ENCODE assay signal across 21 cellular contexts in the genomic region with DNA sequence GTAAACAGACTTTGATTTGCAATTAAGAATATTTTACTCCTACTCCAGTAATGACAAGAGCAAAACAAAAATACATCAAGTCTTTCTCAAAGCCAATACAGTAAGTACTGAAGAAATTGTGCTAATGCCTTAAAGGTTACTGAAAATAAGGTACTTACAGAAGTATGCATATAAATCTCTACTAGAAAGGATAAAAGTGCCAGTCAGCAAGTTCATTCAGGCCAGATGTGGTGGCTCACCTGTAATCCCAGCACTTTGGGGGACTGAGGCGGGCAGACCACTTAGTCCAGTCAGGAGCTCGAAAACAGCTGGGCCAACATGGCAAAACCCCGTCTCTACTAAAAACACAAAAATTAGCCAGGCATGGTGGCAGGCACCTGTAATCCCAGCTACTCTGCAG. TPM values are rescaled to one million over a fixed set of nuclear protein-coding genes. Genes with fewer than 3 reads are reported as not detected.
DNase-seq lines count a peak whose midpoint lies in the region; ATAC-seq, FAIRE-seq and TF ChIP-seq lines count a peak whose summit lies in the region.
"Had no signal": no experiment of that assay in that cellular context is flagged by ENCODE, and none has a peak within 500 bp of the region (broad histone marks: within the 10 kb centered on the region; RNA-seq: fewer than 3 reads in every experiment).

No MANE protein-coding gene starts in this region.

- H3K4me3 ChIP-seq in IMR-90 (ENCODE audit: insufficient read depth, low read depth, low read length) (no peak overlapping the region), astrocyte (ENCODE audit: insufficient read depth, low read depth, low read length) (no peak overlapping the region)
- H3K4me3 ChIP-seq: BLaER1, GM23248 had no signal

- in situ Hi-C loops in IMR-90 (cut with MboI; ENCODE audit: low sequenced_read_pairs): no loop called here

- peaks cover 1% of the 10 kb centered on the region for H3K36me3 Mint-ChIP-seq in astrocyte (ENCODE audit: low read depth, unreplicated experiment)
- H3K36me3 Mint-ChIP-seq in memory B cell: peaks cover 12% of the 10 kb centered on the region

- H3K9me3 Mint-ChIP-seq in astrocyte (ENCODE audit: unreplicated experiment) (no peaks in the 10 kb centered on the region), memory B cell (no peaks in the 10 kb centered on the region)
- H3K9me3 Mint-ChIP-seq: HFFc6 had no signal

- no peak overlapping the region for H3K4ac ChIP-seq in IMR-90 (ENCODE audit: low read depth, low read length)

- no peak overlapping the region for H3K4me3 Mint-ChIP-seq in astrocyte (ENCODE audit: unreplicated experiment)
- H3K4me3 Mint-ChIP-seq in memory B cell: no peak overlapping the region
- H3K4me3 Mint-ChIP-seq: CD14-positive monocyte, HFFc6 had no signal

- H4K5ac ChIP-seq in IMR-90 (ENCODE audit: low read depth, low read length): no peak overlapping the region

- DNase-seq in GM19239 (ENCODE audit: insufficient read length, low spot score): no peak
- DNase-seq in IMR-90: no peak
- DNase-seq in astrocyte (ENCODE audit: low read depth): no peak
- DNase-seq in memory B cell (ENCODE audit: low spot score in 2 of 2): no peak
- no peak for DNase-seq in NCI-H1694 (lab: John Stamatoyannopoulos, UW)
- no peak for DNase-seq in AG20443 (ENCODE audit: low spot score)
- DNase-seq: CD4-positive, alpha-beta memory T cell; DMS153; DMS79; GF-D8; GM23248; H7; HFFc6 had no signal

- H3K4me1 Mint-ChIP-seq in astrocyte (ENCODE audit: low read depth, unreplicated experiment) (no peaks in the 10 kb centered on the region), memory B cell (peaks cover 20% of the 10 kb centered on the region)
- H3K4me1 Mint-ChIP-seq: CD14-positive monocyte had no signal

- 0 out of 4 replicates have a peak, but pooled peaks cover 0 to 4% of the 10 kb centered on the region in 2 experiments for H3K79me1 ChIP-seq in IMR-90 (ENCODE audit: low read depth in 1 of 2, low read length in 2 of 2)

- no peak overlapping the region for H3K4me2 ChIP-seq in IMR-90 (ENCODE audit: low read depth, low read length)
- no peak overlapping the region for H3K4me2 ChIP-seq in astrocyte (ENCODE audit: low read length)
- H3K4me2 ChIP-seq: BLaER1, KMS-11 had no signal

- no peak overlapping the region for H4K91ac ChIP-seq in IMR-90 (ENCODE audit: insufficient read depth, low read depth, low read length)

- no peak for TF ChIP-seq RAD21 in IMR-90 (IDR thresholded peaks at IDR 0.05; ENCODE audit: low read length)

- H2AK9ac ChIP-seq in IMR-90 (replicated peaks; ENCODE audit: low read depth, low read length, poor library complexity): no peak overlapping the region

- no peak overlapping the region for H3K56ac ChIP-seq in IMR-90 (ENCODE audit: extremely low read depth, insufficient read depth, low read length)

- H3K23ac ChIP-seq in IMR-90 (ENCODE audit: low read depth, low read length): no peak overlapping the region

- peak overlapping the region; percentile 26 for H3K27ac Mint-ChIP-seq in astrocyte (ENCODE audit: unreplicated experiment)
- H3K27ac Mint-ChIP-seq in memory B cell: peak overlapping the region; percentile 32
- H3K27ac Mint-ChIP-seq: HFFc6 had no signal

- TF ChIP-seq POLR2A in IMR-90 (IDR thresholded peaks at IDR 0.05; ENCODE audit: low read depth, low read length): no peak

- no peak overlapping the region for H3K18ac ChIP-seq in IMR-90 (ENCODE audit: low read depth, low read length)

- no TSS peak for BruUV-seq in IMR-90 (replicated peaks; lab: Mats Ljungman, UMichigan)

- dilution Hi-C loops in IMR-90 (cut with HindIII; ENCODE audit: low sequenced_read_pairs, unreplicated experiment): no loop called here

- H2AFZ ChIP-seq in IMR-90 (replicated peaks; ENCODE audit: low read length, poor library complexity) (no peak overlapping the region), astrocyte (ENCODE audit: low read depth, low read length) (no peak overlapping the region)
- H2AFZ ChIP-seq: GM23248 had no signal

- TF ChIP-seq CTCF in IMR-90 (conservative IDR thresholded peaks at IDR 0.05; ENCODE audit: low read depth, low read length) (no peak), astrocyte (IDR thresholded peaks at IDR 0.05; ENCODE audit: insufficient read depth, low read depth, low read length) (no peak)

- no peaks in the 10 kb centered on the region for H3K4me1 ChIP-seq in IMR-90 (ENCODE audit: control insufficient read depth, insufficient read depth, low read length)
- H3K4me1 ChIP-seq in astrocyte (ENCODE audit: insufficient read depth, low read length): no peaks in the 10 kb centered on the region

- peaks cover 7% of the 10 kb centered on the region for H3K79me2 ChIP-seq in astrocyte (ENCODE audit: insufficient read depth, low read length)

- POLR2A ChIA-PET in IMR-90 (lab: Charles Lee; ENCODE audit: unreplicated experiment): no interaction called here

- H3K9me1 ChIP-seq in IMR-90 (ENCODE audit: insufficient read depth, low read length): no peaks in the 10 kb centered on the region

- H2BK15ac ChIP-seq in IMR-90 (ENCODE audit: low read depth, low read length): no peak overlapping the region

- no peaks in the 10 kb centered on the region for H3K27me3 ChIP-seq in IMR-90 (ENCODE audit: control insufficient read depth, insufficient read depth, low read length)
- no peaks in the 10 kb centered on the region for H3K27me3 ChIP-seq in astrocyte (ENCODE audit: insufficient read depth, low read length)
- H3K27me3 ChIP-seq: BLaER1 had no signal

- 54% methylated on average over 2 of the region's 3 CpGs; no CpG with 5 or more reads in 1 of the 2 experiments for WGBS in IMR-90 (ENCODE audit: extremely low coverage in 2 of 2, insufficient read length in 1 of 2), 2 experiments

- H2AK5ac ChIP-seq in IMR-90 (ENCODE audit: low read depth, low read length): no peak overlapping the region

- no peak overlapping the region for H3K14ac ChIP-seq in IMR-90 (replicated peaks; ENCODE audit: low read depth, low read length)

- H3K9me3 ChIP-seq in IMR-90 (ENCODE audit: control insufficient read depth, insufficient read depth, low read length) (no peaks in the 10 kb centered on the region), astrocyte (ENCODE audit: insufficient read depth, low read depth, low read length) (no peaks in the 10 kb centered on the region)

- H2BK5ac ChIP-seq in IMR-90 (ENCODE audit: low read depth, low read length, poor library complexity, severe bottlenecking): no peak overlapping the region

- no peaks in the 10 kb centered on the region for H3K27me3 Mint-ChIP-seq in astrocyte (ENCODE audit: low read depth, unreplicated experiment)
- no peaks in the 10 kb centered on the region for H3K27me3 Mint-ChIP-seq in memory B cell
- H3K27me3 Mint-ChIP-seq: CD4-positive, alpha-beta memory T cell had no signal

- H3K9ac ChIP-seq in IMR-90 (ENCODE audit: low read depth, low read length) (no peak overlapping the region), astrocyte (ENCODE audit: low read length) (no peak overlapping the region)
- H3K9ac ChIP-seq: BLaER1, GM23248, KMS-11 had no signal

- H4K20me1 ChIP-seq in IMR-90 (ENCODE audit: insufficient read depth, low read length) (no peaks in the 10 kb centered on the region), astrocyte (ENCODE audit: insufficient read depth, low read length) (peaks cover 5% of the 10 kb centered on the region)
- H4K20me1 ChIP-seq: BLaER1 had no signal

- H3K36me3 ChIP-seq in IMR-90 (ENCODE audit: control insufficient read depth, insufficient read depth, low read length) (no peaks in the 10 kb centered on the region), astrocyte (ENCODE audit: insufficient read depth, low read length) (no peaks in the 10 kb centered on the region)

- CTCF ChIA-PET in IMR-90 (lab: Yijun Ruan, JAX): interaction anchor here (0.5 kb wide), 1 partner anchor 418 kb away, joined by 5 read pairs; no protein-coding TSS in a partner anchor

- H2BK120ac ChIP-seq in IMR-90 (ENCODE audit: low read depth, low read length): no peak overlapping the region

- H4K8ac ChIP-seq in IMR-90 (ENCODE audit: low read depth in 2 of 2, low read length in 2 of 2): no peak overlapping the region

- ATAC-seq in IMR-90 (ENCODE audit: low read depth) (no peak), memory B cell (ENCODE audit: low read depth) (no peak), HG02938 (IDR thresholded peaks at IDR 0.05; ENCODE audit: unreplicated experiment) (no peak), GM21515 (IDR thresholded peaks at IDR 0.05; ENCODE audit: unreplicated experiment) (no peak)
- ATAC-seq: HCT116 had no signal

- intact Hi-C loops in IMR-90 (cut with micrococcal nuclease): no loop called here

- H3K27ac ChIP-seq in IMR-90 (ENCODE audit: insufficient read depth, low read length) (no peak overlapping the region), astrocyte (ENCODE audit: low read depth, low read length) (no peak overlapping the region)
- H3K27ac ChIP-seq: BLaER1, GM23248, KMS-11 had no signal

- no peak overlapping the region for H2BK20ac ChIP-seq in IMR-90 (ENCODE audit: low read depth, low read length)

- FAIRE-seq in GM19239 (lab: Jason Lieb, UNC) (peak; percentile 62), astrocyte (lab: Jason Lieb, UNC) (no peak)
- FAIRE-seq: A204.1, HTR-8/SVneo had no signal

TF ChIP-seq in IMR-90, 13 proteins besides CTCF, POLR2A, EP300 and RAD21:
- no peak for TF ChIP-seq RCOR1 (IDR thresholded peaks at IDR 0.05; ENCODE audit: insufficient replicate concordance, low read length)
- no peak for TF ChIP-seq FOS (IDR thresholded peaks at IDR 0.05; ENCODE audit: low read depth, low read length)
- TF ChIP-seq CEBPB (IDR thresholded peaks at IDR 0.05; ENCODE audit: low read depth, low read length): no peak
- peak; percentile 15; the same call in 1 of the 2 replicates for TF ChIP-seq MAFK (IDR thresholded peaks at IDR 0.05; ENCODE audit: low read depth, low read length)

RNA-seq across cellular contexts. Expression of a gene that starts 27.9 kb away (rescaled TPM):
- total RNA-seq in IMR-90 (2012; rRNA removed) (48.6 and 51.6 TPM in 2 replicates), astrocyte (24.2 and 25.3 TPM in 2 replicates)
- polyA plus RNA-seq in IMR-90 (2012; rRNA removed): 8.5 and 10.2 TPM in 2 replicates
- 5.5 and 5.7 TPM in 2 replicates for polyA plus RNA-seq in IMR-90 (2012; cell fraction: cytosol; rRNA removed)
- polyA plus RNA-seq in IMR-90 (2012; cell fraction: nucleus; rRNA removed; ENCODE audit: low replicate concordance): 4.7 and 10.7 TPM in 2 replicates
